3 cellular contexts compared by ENCODE assay signal in the genomic region with DNA sequence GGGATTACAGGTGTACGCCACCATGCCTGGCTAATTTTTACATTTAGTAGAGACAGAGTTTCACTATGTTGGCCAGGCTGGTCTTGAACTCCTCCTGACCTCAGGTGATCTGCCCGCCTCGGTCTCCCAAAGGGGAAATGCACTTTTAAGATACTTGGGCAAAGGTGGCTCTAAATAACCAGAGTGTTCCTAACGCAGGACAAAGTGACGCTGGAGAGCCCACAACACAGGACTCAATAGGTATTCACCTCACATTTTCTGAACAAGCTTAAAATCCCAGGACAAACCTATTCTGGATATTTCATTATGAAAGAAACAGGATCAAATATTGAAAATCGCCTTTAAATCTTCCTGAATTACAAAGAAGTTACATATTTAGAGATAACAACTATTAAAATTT.
"Had no signal": no experiment of that assay in that cellular context is flagged by ENCODE, and none has a peak within 500 bp of the region (broad histone marks: within the 10 kb centered on the region; RNA-seq: fewer than 3 reads in every experiment).

No MANE protein-coding gene starts in this region.

- DNase-seq: GDM1, GF-D8 had no signal

- ATAC-seq: GM12878 had no signal
